ENCODE assay signal across 8 cellular contexts in the genomic region with DNA sequence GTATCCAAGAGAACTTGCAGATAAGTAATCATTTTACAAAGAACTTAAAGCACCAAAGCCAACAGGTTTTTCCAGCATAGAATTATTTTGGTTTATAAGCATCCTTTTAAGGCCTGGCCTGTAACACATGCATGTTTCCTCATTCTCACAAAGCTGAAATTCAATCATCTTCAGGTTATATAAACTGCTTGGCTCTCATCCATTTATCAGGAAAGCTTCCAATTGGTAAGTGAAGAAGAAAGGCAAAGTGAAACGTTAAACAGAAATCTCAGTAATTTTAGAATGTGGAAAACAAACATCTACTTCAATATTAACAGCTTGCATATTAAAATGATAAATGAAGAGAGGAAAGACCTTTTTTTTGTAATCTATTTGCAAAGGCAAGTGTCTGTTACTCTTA. TPM values are rescaled to one million over a fixed set of nuclear protein-coding genes. Genes with fewer than 3 reads are reported as not detected.
DNase-seq lines count a peak whose midpoint lies in the region; ATAC-seq and TF ChIP-seq lines count a peak whose summit lies in the region.

No MANE protein-coding gene starts in this region.

- H3K27me3 ChIP-seq in Peyer's patch (no peaks in the 10 kb centered on the region), esophagus muscularis mucosa (no peaks in the 10 kb centered on the region), sigmoid colon (no peaks in the 10 kb centered on the region)

- TF ChIP-seq CTCF in GM12864 (IDR thresholded peaks at IDR 0.05; ENCODE audit: low read depth, low read length, missing control alignments) (no peak), Peyer's patch (IDR thresholded peaks at IDR 0.05) (no peak), esophagus muscularis mucosa (IDR thresholded peaks at IDR 0.05) (no peak), sigmoid colon (IDR thresholded peaks at IDR 0.05) (no peak), GM13977 (IDR thresholded peaks at IDR 0.05; ENCODE audit: extremely low read depth, insufficient read depth, missing control alignments) (no peak)

- H3K36me3 ChIP-seq in Peyer's patch = peaks cover 0 to 9% (median 0%) of the 10 kb centered on the region in 3 donors
- peaks cover 0 to 25% (median 18%) of the 10 kb centered on the region in 4 donors for H3K36me3 ChIP-seq in esophagus muscularis mucosa
- H3K36me3 ChIP-seq in sigmoid colon = peaks cover 0 to 29% (median 0%) of the 10 kb centered on the region in 4 donors

- WGBS in esophagus muscularis mucosa = 3% methylated on average over 1 of the region's 1 CpG
- WGBS in sigmoid colon, 2 donors = 0 to 3% methylated on average over 1 of the region's 1 CpG

- in situ Hi-C loops in GM13977 (cut with MboI; ENCODE audit: low pct_unique_long_range_greater_than_20kb, low sequenced_read_pairs, unreplicated experiment) = loop anchor here (25.0 kb wide), 2 partner anchors 318 to 593 kb away; no protein-coding TSS in a partner anchor

- no peaks in the 10 kb centered on the region for H3K9me3 ChIP-seq in Peyer's patch
- H3K9me3 ChIP-seq in esophagus muscularis mucosa = no peaks in the 10 kb centered on the region
- no peaks in the 10 kb centered on the region for H3K9me3 ChIP-seq in sigmoid colon

- H3K4me1 ChIP-seq in Peyer's patch = peaks cover 0 to 24% (median 6%) of the 10 kb centered on the region in 4 donors
- H3K4me1 ChIP-seq in esophagus muscularis mucosa = peaks cover 19 to 48% (median 41%) of the 10 kb centered on the region in 4 donors
- H3K4me1 ChIP-seq in sigmoid colon = peaks cover 0 to 44% (median 32%) of the 10 kb centered on the region in 4 donors

- DNase-seq in GM12864 (ENCODE audit: low read depth) (no peak), Peyer's patch (no peak), esophagus muscularis mucosa (ENCODE audit: extremely low spot score) (no peak), sigmoid colon (no peak), GM13977 (ENCODE audit: low spot score) (no peak), NCI-H748 (lab: John Stamatoyannopoulos, UW; ENCODE audit: unreplicated experiment) (no peak), HT-29 (ENCODE audit: low spot score) (no peak)

- TF ChIP-seq POLR2A in Peyer's patch (IDR thresholded peaks at IDR 0.05) (no peak), esophagus muscularis mucosa (IDR thresholded peaks at IDR 0.05; ENCODE audit: low read depth) (no peak), sigmoid colon (IDR thresholded peaks at IDR 0.05) (no peak)

- no peak for TF ChIP-seq EP300 in esophagus muscularis mucosa (IDR thresholded peaks at IDR 0.05)
- TF ChIP-seq EP300 in sigmoid colon (IDR thresholded peaks at IDR 0.05) = no peak

- H3K27ac ChIP-seq in Peyer's patch (peak overlapping the region in 2 of 4 donors; percentile 99 to 100), esophagus muscularis mucosa (replicated peaks in 1 of 4) (peak overlapping the region; percentile 97 to 100 (median 98)), sigmoid colon (peak overlapping the region; percentile 96 to 99 (median 98))

- H3K4me3 ChIP-seq in GM12864 (ENCODE audit: low read depth, low read length) (peak overlapping the region; percentile 78), Peyer's patch (peak overlapping the region in 3 of 4 donors; percentile 81 to 98 (median 90)), esophagus muscularis mucosa (peak overlapping the region; percentile 72 to 95 (median 91)), sigmoid colon (peak overlapping the region; percentile 67 to 84 (median 74))

- no peak for ATAC-seq in GM21390 (IDR thresholded peaks at IDR 0.05; ENCODE audit: unreplicated experiment)

- intact Hi-C loops in esophagus muscularis mucosa (cut with DNase I) (loop anchor here (5.0 kb wide), 1 partner anchor 58 kb away; a partner anchor contains a TSS), sigmoid colon (cut with DNase I) (loop anchor here (5.0 kb wide), 2 partner anchors 158 to 572 kb away; a partner anchor contains a TSS)

RNA-seq across cellular contexts. Expression of a gene that starts 1.6 kb away (rescaled TPM):
- total RNA-seq in Peyer's patch (100 to 1,000 TPM; 102 to 136 (median 119) TPM), esophagus muscularis mucosa (100 to 1,000 TPM; 117 to 177 (median 144) TPM), sigmoid colon (100 to 1,000 TPM; 140 to 197 (median 185) TPM)
- polyA plus RNA-seq in sigmoid colon = 100 to 1,000 TPM in 2 of 3 donors, 10 to 100 TPM in 1; 92.0 to 126 (median 105) TPM
- 577 and 600 TPM in 2 replicates for total RNA-seq in HT-29 (2014; rRNA removed; shearing (Covaris generic))

RNA-seq across cellular contexts. Expression of a gene that starts 1.9 kb away (rescaled TPM):
- 100 to 1,000 TPM in 2 of 4 donors, 10 to 100 TPM in 2; 83.1 to 201 (median 109) TPM for total RNA-seq in Peyer's patch
- total RNA-seq in esophagus muscularis mucosa = 100 to 1,000 TPM; 113 to 176 (median 154) TPM
- total RNA-seq in sigmoid colon = 100 to 1,000 TPM; 147 to 228 (median 160) TPM
- 10 to 100 TPM; 49.3 to 79.8 (median 77.5) TPM for polyA plus RNA-seq in sigmoid colon
- 94.5 and 104 TPM in 2 replicates for total RNA-seq in HT-29 (2014; rRNA removed; shearing (Covaris generic))

RNA-seq across cellular contexts. Expression of a gene that starts 58.4 kb away (rescaled TPM):
- total RNA-seq in Peyer's patch = 10 to 100 TPM; 30.5 to 97.6 (median 75.4) TPM
- total RNA-seq in esophagus muscularis mucosa = 100 to 1,000 TPM in 1 of 4 donors, 10 to 100 TPM in 3; 34.5 to 124 (median 67.5) TPM
- 100 to 1,000 TPM in 2 of 4 donors, 10 to 100 TPM in 2; 80.4 to 126 (median 110) TPM for total RNA-seq in sigmoid colon
- 10 to 100 TPM; 52.9 to 73.6 (median 57.1) TPM for polyA plus RNA-seq in sigmoid colon
- total RNA-seq in HT-29 (2014; rRNA removed; shearing (Covaris generic)) = 103 and 104 TPM in 2 replicates
